ENCODE assay signal across 16 cellular contexts in the genomic region with DNA sequence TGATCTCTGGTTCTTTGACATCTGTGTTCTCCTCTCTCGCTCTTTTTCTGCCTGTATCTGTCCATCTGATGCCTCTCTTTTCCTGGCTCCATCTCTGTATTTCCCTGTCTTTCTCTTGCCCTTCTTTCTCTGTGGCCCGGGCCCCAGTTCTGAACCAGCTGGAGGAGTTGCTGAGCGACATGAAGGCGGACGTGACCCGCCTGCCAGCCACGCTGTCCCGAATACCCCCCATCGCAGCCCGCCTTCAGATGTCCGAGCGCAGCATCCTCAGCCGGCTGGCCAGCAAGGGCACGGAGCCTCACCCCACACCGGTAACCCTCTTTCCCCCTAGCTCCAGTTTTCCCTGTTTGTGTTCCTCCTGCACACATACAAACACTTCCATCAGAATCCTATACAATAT. TPM values are rescaled to one million over a fixed set of nuclear protein-coding genes. Genes with fewer than 3 reads are reported as not detected.
DNase-seq lines count a peak whose midpoint lies in the region; ATAC-seq and TF ChIP-seq lines count a peak whose summit lies in the region.
"Had no signal": no experiment of that assay in that cellular context is flagged by ENCODE, and none has a peak within 500 bp of the region (broad histone marks: within the 10 kb centered on the region; RNA-seq: fewer than 3 reads in every experiment).

No MANE protein-coding gene starts in this region.

- H3K36me3 Mint-ChIP-seq in activated naive CD4-positive, alpha-beta T cell treated with anti-CD3 and anti-CD28 coated beads, Interleukin-2, amount 50 U/mL, for 24 hours: peaks cover 14% of the 10 kb centered on the region
- H3K36me3 Mint-ChIP-seq in brain: peaks cover 57% of the 10 kb centered on the region
- peaks cover 35 to 55% of the 10 kb centered on the region in 2 donors for H3K36me3 Mint-ChIP-seq in stimulated activated naive B cell treated with anti-CD40 and anti-IgM and Interleukin-4, amounts not matched to agents 10 μg/mL and 1 μg/mL and 100 μg/mL, for 72 hours

- H3K27me3 Mint-ChIP-seq in activated naive CD4-positive, alpha-beta T cell treated with anti-CD3 and anti-CD28 coated beads, Interleukin-2, amount 50 U/mL, for 24 hours: no peaks in the 10 kb centered on the region
- H3K27me3 Mint-ChIP-seq in brain: no peaks in the 10 kb centered on the region
- H3K27me3 Mint-ChIP-seq in stimulated activated naive B cell treated with anti-CD40 and anti-IgM and Interleukin-4, amounts not matched to agents 10 μg/mL and 1 μg/mL and 100 μg/mL, for 72 hours: no peaks in the 10 kb centered on the region

- peaks cover 26% of the 10 kb centered on the region for H3K4me1 Mint-ChIP-seq in activated naive CD4-positive, alpha-beta T cell treated with anti-CD3 and anti-CD28 coated beads, Interleukin-2, amount 50 U/mL, for 24 hours
- H3K4me1 Mint-ChIP-seq in brain: peaks cover 18% of the 10 kb centered on the region
- peaks cover 7 to 8% of the 10 kb centered on the region in 2 donors for H3K4me1 Mint-ChIP-seq in stimulated activated naive B cell treated with anti-CD40 and anti-IgM and Interleukin-4, amounts not matched to agents 10 μg/mL and 1 μg/mL and 100 μg/mL, for 72 hours

- H3K36me3 ChIP-seq in HEK293 (ENCODE audit: control insufficient read depth in 2 of 2, insufficient read depth in 1 of 2, low read length in 2 of 2): peaks cover 43 to 72% of the 10 kb centered on the region in 2 experiments

- H3K27ac ChIP-seq in HEK293 (ENCODE audit: extremely low read depth, low read depth, low read length): no peak overlapping the region
- H3K27ac ChIP-seq: Peyer's patch had no signal

- no peak for DNase-seq in activated naive CD4-positive, alpha-beta T cell treated with anti-CD3 and anti-CD28 coated beads, Interleukin-2, amount 50 U/mL, for 16 hours
- DNase-seq in stimulated activated naive B cell treated with anti-CD40 and anti-IgM and Interleukin-4, amounts not matched to agents 10 μg/mL and 1 μg/mL and 100 μg/mL, for 72 hours: no peak
- DNase-seq in activated effector memory CD4-positive, alpha-beta T cell treated with anti-CD3 and anti-CD28 coated beads, Interleukin-2, amount 50 U/mL, for 16 hours: no peak
- DNase-seq in central memory CD4-positive, alpha-beta T cell: no peak
- DNase-seq: C1 segment of cervical spinal cord; DMS79 treated with DMSO at 0.1 percent for 48 hours; KBM-7; NCI-H1105 treated with DMSO at 0.1 percent for 48 hours; NCI-H1694 treated with DMSO at 0.1 percent for 48 hours; NK-92 treated with Interleukin-12 subunit alpha and Interleukin-12 subunit beta, amount 100 ng/mL, for 24 hours; Peyer's patch had no signal

- H3K4me3 Mint-ChIP-seq in activated naive CD4-positive, alpha-beta T cell treated with anti-CD3 and anti-CD28 coated beads, Interleukin-2, amount 50 U/mL, for 24 hours: no peak overlapping the region
- H3K4me3 Mint-ChIP-seq in brain: no peak overlapping the region
- no peak overlapping the region for H3K4me3 Mint-ChIP-seq in stimulated activated naive B cell treated with anti-CD40 and anti-IgM and Interleukin-4, amounts not matched to agents 10 μg/mL and 1 μg/mL and 100 μg/mL, for 72 hours

- peak overlapping the region; percentile 81 for H3K27ac Mint-ChIP-seq in activated naive CD4-positive, alpha-beta T cell treated with anti-CD3 and anti-CD28 coated beads, Interleukin-2, amount 50 U/mL, for 24 hours
- peak overlapping the region in 3 of 5 experiments; percentile 0 to 24 (median 10) for H3K27ac Mint-ChIP-seq in brain
- peak overlapping the region; percentile 39 for H3K27ac Mint-ChIP-seq in stimulated activated naive B cell treated with anti-CD40 and anti-IgM and Interleukin-4, amounts not matched to agents 10 μg/mL and 1 μg/mL and 100 μg/mL, for 72 hours

- no peaks in the 10 kb centered on the region for H3K9me3 Mint-ChIP-seq in activated naive CD4-positive, alpha-beta T cell treated with anti-CD3 and anti-CD28 coated beads, Interleukin-2, amount 50 U/mL, for 24 hours
- H3K9me3 Mint-ChIP-seq in brain: no peaks in the 10 kb centered on the region
- H3K9me3 Mint-ChIP-seq in stimulated activated naive B cell treated with anti-CD40 and anti-IgM and Interleukin-4, amounts not matched to agents 10 μg/mL and 1 μg/mL and 100 μg/mL, for 72 hours: no peaks in the 10 kb centered on the region

- TF ChIP-seq CTCF in HEK293 (tag by site-specific recombination; IDR thresholded peaks at IDR 0.05): no peak
- TF ChIP-seq CTCF in brain (conservative IDR thresholded peaks at IDR 0.05): no peak

- CTCF ChIA-PET in HEK293 (lab: Yijun Ruan, JAX): interaction anchor here (0.6 to 1.2 kb wide), 4 partner anchors 11 to 133 kb away, joined by 3 read pairs; no protein-coding TSS in a partner anchor

- H3K4me3 ChIP-seq in HEK293 (ENCODE audit: low read depth, low read length): no peak overlapping the region
- H3K4me3 ChIP-seq: Peyer's patch had no signal

- peaks cover 10% of the 10 kb centered on the region; the same call in 1 of the 2 replicates for H3K4me1 ChIP-seq in HEK293 (ENCODE audit: control insufficient read depth, insufficient read depth, low read length)

- H3K9me3 ChIP-seq in HEK293 (ENCODE audit: control insufficient read depth, insufficient read depth, low read depth, low read length): no peaks in the 10 kb centered on the region
- H3K9me3 ChIP-seq: Peyer's patch had no signal

- ATAC-seq in stimulated activated naive B cell treated with anti-CD40 and anti-IgM and Interleukin-4, amounts not matched to agents 10 μg/mL and 1 μg/mL and 100 μg/mL, for 72 hours (replicated peaks): no peak
- ATAC-seq: HepG2, Right ventricle myocardium inferior had no signal

- POLR2A ChIA-PET in HEK293 (lab: Yijun Ruan, JAX): no interaction called here

TF ChIP-seq in HEK293, 187 proteins besides CTCF, POLR2A, EP300 and RAD21:
- TF ChIP-seq ZNF626 (tag by site-specific recombination; IDR thresholded peaks at IDR 0.05) (no peak), ZFHX2 (tag by site-specific recombination; conservative IDR thresholded peaks at IDR 0.05) (no peak), ZNF366 (tag by site-specific recombination; conservative IDR thresholded peaks at IDR 0.05) (peak; percentile 9)
TF ChIP-seq in HEK293: peak in this region for 1.

RNA-seq across cellular contexts. Expression of a gene that starts 5.8 kb away (rescaled TPM):
- polyA plus RNA-seq in brain (ENCODE audit: insufficient read depth, low read depth, low replicate concordance): 5.3 TPM

RNA-seq across cellular contexts. Expression of a gene that starts 19.4 kb away (rescaled TPM):
- polyA plus RNA-seq in brain (ENCODE audit: insufficient read depth, low read depth, low replicate concordance): 7.5 TPM

RNA-seq across cellular contexts. Expression of a gene that starts 21.5 kb away (rescaled TPM):
- 236 TPM for polyA plus RNA-seq in brain (ENCODE audit: insufficient read depth, low read depth, low replicate concordance)

RNA-seq across cellular contexts. Expression of a gene that starts 21.7 kb away (rescaled TPM):
- polyA plus RNA-seq in brain (ENCODE audit: insufficient read depth, low read depth, low replicate concordance): 76.2 TPM

RNA-seq across cellular contexts. Expression of a gene that starts 21.7 kb away (rescaled TPM):
- polyA plus RNA-seq in brain (ENCODE audit: insufficient read depth, low read depth, low replicate concordance): 42.7 TPM

Comparison
In these comparisons a context has a peak if more than half of its experiments do, and no peak if none do; other contexts are left out.
1. H3K27ac Mint-ChIP-seq: peak in every context shown above with its lines; median percentile 81 in activated naive CD4-positive, alpha-beta T cell treated with anti-CD3 and anti-CD28 coated beads, Interleukin-2, amount 50 U/mL, for 24 hours; 39 in stimulated activated naive B cell treated with anti-CD40 and anti-IgM and Interleukin-4, amounts not matched to agents 10 μg/mL and 1 μg/mL and 100 μg/mL, for 72 hours; 10 in brain.